8 cellular contexts compared by ENCODE assay signal in genomic region chrX:41921492-41922124, GRCh38. TPM values are rescaled to one million over a fixed set of nuclear protein-coding genes. Genes with fewer than 3 reads are reported as not detected.
A peak's percentile ranks its signal among the peaks of the same experiment; 100 is the strongest.
DNase-seq lines count a peak whose midpoint lies in the region; ATAC-seq and TF ChIP-seq lines count a peak whose summit lies in the region.

No MANE protein-coding gene starts in this region.

- POLR2A ChIA-PET in activated CD4-positive, alpha-beta memory T cell treated with anti-CD3 and anti-CD28 coated beads, Interleukin-2, amount 10 ng/mL, durations not matched to agents 7 days and 5 days (lab: Charles Lee): interaction anchor here (1.2 to 1.8 kb wide), 3 partner anchors 13 kb away, joined by 3 to 10 read pairs (median 4); no protein-coding TSS in a partner anchor

- peaks cover 14% of the 10 kb centered on the region for H3K9me3 ChIP-seq in iPS-18a (ENCODE audit: control insufficient read depth, low read depth, low read length)

- no peaks in the 10 kb centered on the region for H3K9me3 Mint-ChIP-seq in activated CD4-positive, alpha-beta memory T cell treated with anti-CD3 and anti-CD28 coated beads, Interleukin-2, amount 10 ng/mL, durations not matched to agents 7 days and 5 days
- no peaks in the 10 kb centered on the region for H3K9me3 Mint-ChIP-seq in stimulated activated naive CD8-positive, alpha-beta T cell treated with anti-CD3 and anti-CD28 coated beads, Interleukin-15, amount 100 ng/mL, for 72 hours

- H3K4me1 ChIP-seq in iPS-18a (ENCODE audit: control insufficient read depth, low read depth, low read length): peaks cover 3% of the 10 kb centered on the region

- H3K27ac ChIP-seq in HL-60 (replicated peaks) (no peak overlapping the region), iPS-18a (ENCODE audit: low read length) (no peak overlapping the region), caudate nucleus (ENCODE audit: low read depth, low read length) (no peak overlapping the region)

- in situ Hi-C loops in Caki2 (cut with HindIII; ENCODE audit: low pct_unique_long_range_greater_than_20kb, low sequenced_read_pairs): no loop called here

- peak; percentile 67 for ATAC-seq in stimulated activated naive CD8-positive, alpha-beta T cell treated with anti-CD3 and anti-CD28 coated beads, Interleukin-15, amount 100 ng/mL, for 72 hours
- no peak for ATAC-seq in HG03571 (IDR thresholded peaks at IDR 0.05; ENCODE audit: unreplicated experiment)

- no peaks in the 10 kb centered on the region for H3K27me3 Mint-ChIP-seq in activated CD4-positive, alpha-beta memory T cell treated with anti-CD3 and anti-CD28 coated beads, Interleukin-2, amount 10 ng/mL, durations not matched to agents 7 days and 5 days
- H3K27me3 Mint-ChIP-seq in stimulated activated naive CD8-positive, alpha-beta T cell treated with anti-CD3 and anti-CD28 coated beads, Interleukin-15, amount 100 ng/mL, for 72 hours: no peaks in the 10 kb centered on the region

- H3K4me1 Mint-ChIP-seq in activated CD4-positive, alpha-beta memory T cell treated with anti-CD3 and anti-CD28 coated beads, Interleukin-2, amount 10 ng/mL, durations not matched to agents 7 days and 5 days: peaks cover 42% of the 10 kb centered on the region
- peaks cover 30% of the 10 kb centered on the region for H3K4me1 Mint-ChIP-seq in stimulated activated naive CD8-positive, alpha-beta T cell treated with anti-CD3 and anti-CD28 coated beads, Interleukin-15, amount 100 ng/mL, for 72 hours

- CTCF ChIA-PET in activated CD4-positive, alpha-beta memory T cell treated with anti-CD3 and anti-CD28 coated beads, Interleukin-2, amount 10 ng/mL, durations not matched to agents 7 days and 5 days (lab: Charles Lee): no interaction called here

- peak overlapping the region; percentile 59 for H3K4me3 ChIP-seq in HL-60 (replicated peaks; ENCODE audit: insufficient read depth, low read length)
- peak overlapping the region; percentile 73 for H3K4me3 ChIP-seq in iPS-18a (ENCODE audit: low read length)

- peak overlapping the region; percentile 96 for H3K4me3 Mint-ChIP-seq in activated CD4-positive, alpha-beta memory T cell treated with anti-CD3 and anti-CD28 coated beads, Interleukin-2, amount 10 ng/mL, durations not matched to agents 7 days and 5 days
- H3K4me3 Mint-ChIP-seq in stimulated activated naive CD8-positive, alpha-beta T cell treated with anti-CD3 and anti-CD28 coated beads, Interleukin-15, amount 100 ng/mL, for 72 hours: peak overlapping the region; percentile 89 to 97

- no peaks in the 10 kb centered on the region for H3K36me3 ChIP-seq in iPS-18a (ENCODE audit: control insufficient read depth, low read depth, low read length)

- peaks cover 6% of the 10 kb centered on the region for H3K36me3 Mint-ChIP-seq in activated CD4-positive, alpha-beta memory T cell treated with anti-CD3 and anti-CD28 coated beads, Interleukin-2, amount 10 ng/mL, durations not matched to agents 7 days and 5 days (ENCODE audit: low read depth)

- peak overlapping the region; percentile 93 for H3K27ac Mint-ChIP-seq in activated CD4-positive, alpha-beta memory T cell treated with anti-CD3 and anti-CD28 coated beads, Interleukin-2, amount 10 ng/mL, durations not matched to agents 7 days and 5 days
- peak overlapping the region; percentile 95 to 98 for H3K27ac Mint-ChIP-seq in stimulated activated naive CD8-positive, alpha-beta T cell treated with anti-CD3 and anti-CD28 coated beads, Interleukin-15, amount 100 ng/mL, for 72 hours

- DNase-seq in Caki2 (ENCODE audit: low read depth): peak; percentile 28
- peak; percentile 53 to 58 for DNase-seq in HL-60 (ENCODE audit: low read depth in 1 of 2, low spot score in 1 of 2)
- DNase-seq in activated CD4-positive, alpha-beta memory T cell treated with anti-CD3 and anti-CD28 coated beads, Interleukin-2, amount 10 ng/mL, durations not matched to agents 7 days and 5 days: no peak
- peak in 1 of 2 donors; percentile 35 for DNase-seq in stimulated activated naive CD8-positive, alpha-beta T cell treated with anti-CD3 and anti-CD28 coated beads, Interleukin-15, amount 100 ng/mL, for 72 hours
- DNase-seq in caudate nucleus (lab: John Stamatoyannopoulos, UW): no peak
- DNase-seq in cortex of kidney (lab: John Stamatoyannopoulos, UW): no peak

- TF ChIP-seq CTCF in HL-60 (IDR thresholded peaks at IDR 0.05; ENCODE audit: insufficient read depth, low read length): no peak

- peak overlapping the region; percentile 69 for H3K9ac ChIP-seq in iPS-18a (ENCODE audit: low read length)

- H3K27me3 ChIP-seq in HL-60 (ENCODE audit: insufficient read depth, poor library complexity, severe bottlenecking): no peaks in the 10 kb centered on the region
- H3K27me3 ChIP-seq in iPS-18a (ENCODE audit: control insufficient read depth, insufficient read depth, low read length): no peaks in the 10 kb centered on the region

RNA-seq across cellular contexts. Expression of gene CASK, which starts 1.7 kb away (rescaled TPM):
- 36.7 and 42.5 TPM in 2 replicates for total RNA-seq in Caki2 (2014; rRNA removed; shearing (Covaris generic); ENCODE audit: low replicate concordance)
- 10 to 100 TPM; 30.1 to 32.7 TPM for total RNA-seq in activated CD4-positive, alpha-beta memory T cell treated with anti-CD3 and anti-CD28 coated beads, Interleukin-2, amount 10 ng/mL, durations not matched to agents 7 days and 5 days

Comparison
In these comparisons a context has a peak if more than half of its experiments do, and no peak if none do; other contexts are left out.
1. DNase-seq: peak in Caki2 (single experiment) and HL-60 (2 of 2); none in activated CD4-positive, alpha-beta memory T cell treated with anti-CD3 and anti-CD28 coated beads, Interleukin-2, amount 10 ng/mL, durations not matched to agents 7 days and 5 days (single experiment), caudate nucleus (0 of 61) and cortex of kidney (single experiment).